ENCODE assay signal across 19 cellular contexts in the genomic region with DNA sequence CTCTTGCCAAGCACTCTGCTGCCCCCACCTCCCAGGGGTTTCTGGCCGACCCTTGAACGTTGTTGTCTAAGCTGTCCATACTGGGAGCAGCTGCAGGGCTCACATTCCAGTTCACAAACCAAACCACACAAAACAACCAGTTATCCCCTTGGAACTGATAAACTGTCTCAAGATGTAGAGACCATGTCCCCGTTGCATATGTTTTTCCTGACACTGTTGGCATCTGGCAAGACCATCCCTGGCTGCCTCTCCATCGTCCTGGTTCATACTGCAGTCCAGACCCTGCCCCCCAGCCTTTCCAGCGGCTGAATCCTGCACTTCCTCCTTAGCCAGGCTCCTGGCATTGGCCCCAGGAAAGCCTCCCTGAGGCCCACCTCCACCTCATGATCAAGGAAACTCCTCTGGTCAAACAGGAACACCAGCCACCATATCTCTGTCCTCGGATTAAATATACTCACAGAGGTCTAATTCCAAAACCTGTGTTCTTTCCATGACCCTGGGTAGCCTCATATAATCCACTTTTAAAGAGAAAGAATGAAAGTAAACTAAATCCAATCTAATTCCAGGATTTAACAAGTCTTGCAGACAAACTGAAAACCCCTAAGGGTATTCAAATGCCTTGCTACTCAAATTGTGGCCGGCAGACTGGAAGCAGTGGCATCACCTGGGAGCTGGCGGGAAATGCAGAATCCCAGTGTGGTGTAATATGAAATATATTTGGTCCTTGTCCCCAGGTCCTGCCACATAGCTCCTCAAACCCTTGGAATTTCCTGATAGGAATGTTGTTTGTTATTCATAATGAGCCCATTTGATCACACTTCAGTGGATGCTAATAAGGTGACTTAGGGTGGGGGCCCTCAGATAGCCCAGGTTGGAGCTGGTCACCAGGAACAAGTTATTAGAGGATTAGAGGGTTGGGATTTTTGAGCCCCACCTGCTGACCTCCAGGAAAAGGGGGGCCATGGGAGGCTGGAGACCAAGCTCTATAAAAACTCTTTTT. TPM values are rescaled to one million over a fixed set of nuclear protein-coding genes. Genes with fewer than 3 reads are reported as not detected.
A peak's percentile ranks its signal among the peaks of the same experiment; 100 is the strongest.
DNase-seq lines count a peak whose midpoint lies in the region; ATAC-seq and TF ChIP-seq lines count a peak whose summit lies in the region.
"Had no signal": no experiment of that assay in that cellular context is flagged by ENCODE, and none has a peak within 500 bp of the region (broad histone marks: within the 10 kb centered on the region; RNA-seq: fewer than 3 reads in every experiment).

No MANE protein-coding gene starts in this region.

- no peak overlapping the region for H4K8ac ChIP-seq in mesendoderm (ENCODE audit: low read depth, low read length)

- H3K18ac ChIP-seq in mesendoderm (ENCODE audit: low read length), result peak overlapping the region; percentile 5

- peaks cover 10% of the 10 kb centered on the region for H3K79me1 ChIP-seq in mesendoderm (ENCODE audit: low read length)

- no peaks in the 10 kb centered on the region for H3K27me3 Mint-ChIP-seq in natural killer cell (ENCODE audit: low read depth in 2 of 2)
- H3K27me3 Mint-ChIP-seq in natural killer cell treated with Interleukin-12 subunit alpha and Interleukin-12 subunit beta and Interleukin-15 and Interleukin-18, amount 100 ng/mL, for 72 hours, result peaks cover 0 to 3% of the 10 kb centered on the region in 2 donors

- H3K27me3 ChIP-seq in mesendoderm (ENCODE audit: insufficient read depth, low read length, poor library complexity), result no peaks in the 10 kb centered on the region
- H3K27me3 ChIP-seq: BE2C, MG63 had no signal

- peaks cover 14% of the 10 kb centered on the region for H3K4me1 ChIP-seq in mesendoderm (ENCODE audit: control insufficient read depth, low read depth, low read length)
- H3K4me1 ChIP-seq: BE2C had no signal

- no peaks in the 10 kb centered on the region for H3K36me3 ChIP-seq in mesendoderm (ENCODE audit: control insufficient read depth, insufficient read depth, low read length)
- H3K36me3 ChIP-seq: BE2C, MG63 had no signal

- H3K27ac Mint-ChIP-seq in natural killer cell, result peak overlapping the region in 1 of 2 donors; percentile 16
- H3K27ac Mint-ChIP-seq in natural killer cell treated with Interleukin-12 subunit alpha and Interleukin-12 subunit beta and Interleukin-15 and Interleukin-18, amount 100 ng/mL, for 72 hours, result no peak overlapping the region
- H3K27ac Mint-ChIP-seq: CD8-positive, alpha-beta T cell had no signal

- no peak for DNase-seq in natural killer cell
- no peak for DNase-seq in natural killer cell treated with Interleukin-12 subunit alpha and Interleukin-12 subunit beta and Interleukin-15 and Interleukin-18, amount 100 ng/mL, for 72 hours (ENCODE audit: low spot score)
- DNase-seq in astrocyte of the hippocampus (ENCODE audit: low read depth, low spot score), result peak; percentile 26
- peak; percentile 84 for DNase-seq in mesendoderm
- DNase-seq in HUDEP-2 (lab: John Stamatoyannopoulos, UW; ENCODE audit: unreplicated experiment in 76 of 76), result no peak
- DNase-seq in NCI-H1092 treated with DMSO at 0.1 percent for 48 hours (lab: John Stamatoyannopoulos, UW), result no peak
- DNase-seq: BE2C; CD8-positive, alpha-beta T cell; DND-41; GF-D8; HCEC 1CT; KG1; MG63; NCI-H1092; NCI-H1694; NCI-H510A treated with DMSO at 0.1 percent for 48 hours had no signal

- WGBS in mesendoderm (ENCODE audit: extremely low coverage, insufficient coverage, low lambda C conversion rate), result no CpG with 5 or more reads among the region's 8 CpGs

- no peak overlapping the region for H4K5ac ChIP-seq in mesendoderm (ENCODE audit: low read length)

- H2BK120ac ChIP-seq in mesendoderm (ENCODE audit: low read depth, low read length), result no peak overlapping the region

- H2BK15ac ChIP-seq in mesendoderm (replicated peaks; ENCODE audit: low read depth), result no peak overlapping the region

- H3K4me3 ChIP-seq in mesendoderm (ENCODE audit: low read length), result no peak overlapping the region
- H3K4me3 ChIP-seq: MG63 had no signal

- H3K36me3 Mint-ChIP-seq in natural killer cell, result no peaks in the 10 kb centered on the region
- H3K36me3 Mint-ChIP-seq in natural killer cell treated with Interleukin-12 subunit alpha and Interleukin-12 subunit beta and Interleukin-15 and Interleukin-18, amount 100 ng/mL, for 72 hours, result no peaks in the 10 kb centered on the region
- H3K36me3 Mint-ChIP-seq: CD8-positive, alpha-beta T cell had no signal

- H3K4me1 Mint-ChIP-seq in natural killer cell, result peaks cover 52 to 78% of the 10 kb centered on the region in 2 donors
- H3K4me1 Mint-ChIP-seq in natural killer cell treated with Interleukin-12 subunit alpha and Interleukin-12 subunit beta and Interleukin-15 and Interleukin-18, amount 100 ng/mL, for 72 hours (ENCODE audit: low read depth in 2 of 2), result peaks cover 40 to 44% of the 10 kb centered on the region in 2 donors

- no peak for ATAC-seq in natural killer cell
- ATAC-seq in natural killer cell treated with Interleukin-12 subunit alpha and Interleukin-12 subunit beta and Interleukin-15 and Interleukin-18, amount 100 ng/mL, for 72 hours, result no peak
- ATAC-seq in GM18868 (IDR thresholded peaks at IDR 0.05; ENCODE audit: unreplicated experiment), result no peak
- no peak for ATAC-seq in GM19452 (IDR thresholded peaks at IDR 0.05; ENCODE audit: unreplicated experiment)
- ATAC-seq: CD8-positive, alpha-beta T cell had no signal

- H3K4me2 ChIP-seq in mesendoderm (ENCODE audit: low read length), result no peak overlapping the region

- H3K4ac ChIP-seq in mesendoderm (ENCODE audit: low read depth, low read length), result no peak overlapping the region

- H3K79me2 ChIP-seq in mesendoderm (ENCODE audit: control insufficient read depth, insufficient read depth, low read length), result peaks cover 13% of the 10 kb centered on the region

- peak overlapping the region; percentile 84 for H2BK5ac ChIP-seq in mesendoderm (ENCODE audit: low read length)

- no peaks in the 10 kb centered on the region for H3K9me3 Mint-ChIP-seq in natural killer cell
- H3K9me3 Mint-ChIP-seq in natural killer cell treated with Interleukin-12 subunit alpha and Interleukin-12 subunit beta and Interleukin-15 and Interleukin-18, amount 100 ng/mL, for 72 hours, result no peaks in the 10 kb centered on the region
- H3K9me3 Mint-ChIP-seq: CD8-positive, alpha-beta T cell had no signal

- no peak overlapping the region for H3K9ac ChIP-seq in mesendoderm (ENCODE audit: low read length)

- H2AK5ac ChIP-seq in mesendoderm (ENCODE audit: low read length), result peak overlapping the region; percentile 69

- peak overlapping the region; percentile 40 for H3K4me3 Mint-ChIP-seq in natural killer cell
- H3K4me3 Mint-ChIP-seq in natural killer cell treated with Interleukin-12 subunit alpha and Interleukin-12 subunit beta and Interleukin-15 and Interleukin-18, amount 100 ng/mL, for 72 hours, result no peak overlapping the region
- H3K4me3 Mint-ChIP-seq: CD8-positive, alpha-beta T cell had no signal

- peak overlapping the region; percentile 78 for H3K56ac ChIP-seq in mesendoderm (ENCODE audit: low read length)

- no peak overlapping the region for H3K23ac ChIP-seq in mesendoderm (ENCODE audit: low read length)

- intact Hi-C loops in natural killer cell (cut with micrococcal nuclease), result no loop called here

- H3K27ac ChIP-seq in mesendoderm (ENCODE audit: low read depth, low read length), result peak overlapping the region; percentile 86
- H3K27ac ChIP-seq: 22Rv1 had no signal

- TF ChIP-seq CTCF in natural killer cell (IDR thresholded peaks at IDR 0.05), result no peak

RNA-seq across cellular contexts. Expression of a gene that starts 14.2 kb away (rescaled TPM):
- 10 to 100 TPM; 70.7 to 89.1 (median 84.8) TPM for total RNA-seq in natural killer cell
- 1 to 10 TPM; 4.9 to 5.5 TPM for total RNA-seq in natural killer cell treated with Interleukin-12 subunit alpha and Interleukin-12 subunit beta and Interleukin-15 and Interleukin-18, amount 100 ng/mL, for 72 hours
- 14.3 TPM for polyA plus RNA-seq in mesendoderm (2013, experiment 1 of 2)
- 14.0 TPM for polyA plus RNA-seq in mesendoderm (2013, experiment 2 of 2)

Comparison
In these comparisons a context has a peak if more than half of its experiments do, and no peak if none do; other contexts are left out.
1. RNA of a gene that starts 14.2 kb away (total RNA-seq): 70.7 to 89.1 TPM in natural killer cell; 4.9 to 5.5 TPM in natural killer cell treated with Interleukin-12 subunit alpha and Interleukin-12 subunit beta and Interleukin-15 and Interleukin-18, amount 100 ng/mL, for 72 hours; every median in the first group is over 10 times any median in the second.
2. DNase-seq: peak in astrocyte of the hippocampus (single experiment) and mesendoderm (single experiment); none in natural killer cell (single experiment), natural killer cell treated with Interleukin-12 subunit alpha and Interleukin-12 subunit beta and Interleukin-15 and Interleukin-18, amount 100 ng/mL, for 72 hours (single experiment), HUDEP-2 (0 of 76) and NCI-H1092 treated with DMSO at 0.1 percent for 48 hours (single experiment).